Comparison of ENCODE assay signal across 10 cellular contexts in the genomic region with DNA sequence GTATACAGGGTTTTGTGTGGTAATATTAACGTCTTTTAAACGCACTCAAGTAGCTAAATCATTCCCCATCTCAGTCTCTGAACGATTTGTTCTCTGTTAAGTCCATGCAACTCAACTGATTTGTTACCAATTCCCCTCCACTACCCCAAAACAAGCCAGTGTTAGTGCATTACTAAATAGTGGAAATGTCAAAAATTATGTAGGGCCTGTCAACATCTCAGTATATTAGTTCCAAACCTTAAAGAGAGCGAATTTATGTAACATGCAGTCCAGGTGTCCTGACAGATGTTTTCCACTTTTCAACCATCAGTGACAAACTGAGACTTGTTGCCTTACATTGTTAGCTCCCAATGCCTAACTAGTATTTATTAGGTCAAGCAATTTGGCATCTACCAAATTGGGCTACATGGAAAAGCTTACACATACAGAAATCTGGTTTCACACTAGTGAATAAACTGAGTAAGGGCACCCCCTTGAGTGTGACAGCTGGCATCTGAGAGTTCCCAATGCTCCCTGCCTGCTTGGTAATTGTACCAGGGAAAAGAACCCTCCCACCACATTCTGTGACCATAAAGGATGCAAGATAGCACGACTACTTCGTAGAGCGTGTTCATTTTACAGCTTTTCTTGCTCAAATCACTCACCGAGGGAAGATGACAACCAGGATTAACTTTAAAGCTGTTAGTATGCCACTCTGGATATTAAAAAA. TPM values are rescaled to one million over a fixed set of nuclear protein-coding genes. Genes with fewer than 3 reads are reported as not detected.
A peak's percentile ranks its signal among the peaks of the same experiment; 100 is the strongest.
DNase-seq lines count a peak whose midpoint lies in the region; ATAC-seq, FAIRE-seq and TF ChIP-seq lines count a peak whose summit lies in the region.
"Had no signal": no experiment of that assay in that cellular context is flagged by ENCODE, and none has a peak within 500 bp of the region (broad histone marks: within the 10 kb centered on the region; RNA-seq: fewer than 3 reads in every experiment).

No MANE protein-coding gene starts in this region.

- no peaks in the 10 kb centered on the region for H3K27me3 ChIP-seq in BLaER1
- H3K27me3 ChIP-seq in RWPE2 (ENCODE audit: insufficient read depth, poor library complexity, severe bottlenecking) = no peaks in the 10 kb centered on the region
- H3K27me3 ChIP-seq in foreskin keratinocyte = no peaks in the 10 kb centered on the region
- no peaks in the 10 kb centered on the region for H3K27me3 ChIP-seq in upper lobe of right lung

- intact Hi-C loops in upper lobe of right lung (cut with DNase I) = no loop called here

- TF ChIP-seq CTCF in RWPE2 (IDR thresholded peaks at IDR 0.05; ENCODE audit: poor library complexity, severe bottlenecking) (no peak), foreskin keratinocyte (conservative IDR thresholded peaks at IDR 0.05) (peak; percentile 3), upper lobe of right lung (IDR thresholded peaks at IDR 0.05) (no peak)

- H3K4me2 ChIP-seq in BLaER1 = no peak overlapping the region

- H4K20me1 ChIP-seq in BLaER1 = peaks cover 100% of the 10 kb centered on the region

- H3K27ac ChIP-seq in BLaER1 = peak overlapping the region; percentile 22
- H3K27ac ChIP-seq in RWPE2 (ENCODE audit: poor library complexity, severe bottlenecking) = no peak overlapping the region
- no peak overlapping the region for H3K27ac ChIP-seq in foreskin keratinocyte
- no peak overlapping the region for H3K27ac ChIP-seq in upper lobe of right lung

- H3K36me3 ChIP-seq in BLaER1 = peaks cover 68% of the 10 kb centered on the region
- H3K36me3 ChIP-seq in RWPE2 (ENCODE audit: low read depth) = peaks cover 85% of the 10 kb centered on the region
- H3K36me3 ChIP-seq in upper lobe of right lung = peaks cover 54% of the 10 kb centered on the region

- peak; percentile 41 for FAIRE-seq in GM12891 (lab: Jason Lieb, UNC)

- no peak for DNase-seq in GM12891 (ENCODE audit: insufficient read length, low spot score)
- no peak for DNase-seq in RWPE2 (ENCODE audit: low spot score)
- DNase-seq in foreskin keratinocyte = no peak
- no peak for DNase-seq in SKM-1 treated with dmso at 0.1 percent for 144 hours (lab: John Stamatoyannopoulos, UW; ENCODE audit: unreplicated experiment)
- DNase-seq in central memory CD4-positive, alpha-beta T cell = no peak
- no peak for DNase-seq in retina
- DNase-seq in upper lobe of right lung = no peak
- DNase-seq: activated CD4-positive, CD25-positive, alpha-beta regulatory T cell; NCI-H2081 had no signal

- TF ChIP-seq POLR2A in GM12891 (IDR thresholded peaks at IDR 0.05; ENCODE audit: low read depth, low read length) = peak; percentile 49

- 0 out of 3 replicates have a peak, but pooled peaks have one; percentile 3 for ATAC-seq in RWPE2 (ENCODE audit: low read depth)
- ATAC-seq in foreskin keratinocyte = no peak
- ATAC-seq in upper lobe of right lung = no peak

- H3K9ac ChIP-seq in BLaER1 = no peak overlapping the region

- H3K4me3 ChIP-seq in BLaER1 = no peak overlapping the region
- H3K4me3 ChIP-seq in RWPE2 (ENCODE audit: severe bottlenecking) = no peak overlapping the region
- no peak overlapping the region for H3K4me3 ChIP-seq in upper lobe of right lung

- H3K4me1 ChIP-seq in BLaER1 = peaks cover 12% of the 10 kb centered on the region
- H3K4me1 ChIP-seq in RWPE2 (ENCODE audit: insufficient read depth, poor library complexity, severe bottlenecking) = no peaks in the 10 kb centered on the region
- no peaks in the 10 kb centered on the region for H3K4me1 ChIP-seq in foreskin keratinocyte
- H3K4me1 ChIP-seq in upper lobe of right lung = peaks cover 23% of the 10 kb centered on the region

- no peaks in the 10 kb centered on the region for H3K9me3 ChIP-seq in BLaER1
- no peaks in the 10 kb centered on the region for H3K9me3 ChIP-seq in RWPE2 (ENCODE audit: severe bottlenecking)
- no peaks in the 10 kb centered on the region for H3K9me3 ChIP-seq in upper lobe of right lung

TF ChIP-seq in GM12891, 5 proteins besides CTCF, POLR2A, EP300 and RAD21:
- peak; percentile 76 for TF ChIP-seq POLR2AphosphoS5 (IDR thresholded peaks at IDR 0.05; ENCODE audit: low read depth, low read length)
- peak; percentile 75 for TF ChIP-seq POU2F2 (IDR thresholded peaks at IDR 0.05; ENCODE audit: low read depth, low read length)
- TF ChIP-seq TAF1 (IDR thresholded peaks at IDR 0.05; ENCODE audit: low read depth, low read length) = no peak; the same call in 1 of the 2 replicates
- TF ChIP-seq SPI1 (IDR thresholded peaks at IDR 0.05; ENCODE audit: low read depth, low read length) = no peak
- TF ChIP-seq PAX5 (IDR thresholded peaks at IDR 0.05; ENCODE audit: insufficient read depth, low read length, severe bottlenecking) = no peak

RNA-seq across cellular contexts. Expression of a gene that starts 12.1 kb away (rescaled TPM):
- 848 TPM for polyA plus RNA-seq in GM12891 (2012; ENCODE audit: low read depth, missing spikeins)
- total RNA-seq in foreskin keratinocyte (487 and 722 TPM in 2 replicates), upper lobe of right lung (343 TPM)
- 784 and 981 TPM in 2 replicates for polyA plus RNA-seq in foreskin keratinocyte

RNA-seq across cellular contexts. Expression of a gene that starts 13.1 kb away (rescaled TPM):
- 172 TPM for polyA plus RNA-seq in GM12891 (2012; ENCODE audit: low read depth, missing spikeins)
- 180 and 185 TPM in 2 replicates for total RNA-seq in foreskin keratinocyte
- polyA plus RNA-seq in foreskin keratinocyte = 138 and 166 TPM in 2 replicates
- total RNA-seq in upper lobe of right lung = 83.8 TPM

RNA-seq across cellular contexts. Expression of a gene that starts 36.4 kb away (rescaled TPM):
- 7.2 TPM for polyA plus RNA-seq in GM12891 (2012; ENCODE audit: low read depth, missing spikeins)
- total RNA-seq in foreskin keratinocyte (22.1 and 28.6 TPM in 2 replicates), upper lobe of right lung (4.1 TPM)
- 15.3 and 16.5 TPM in 2 replicates for polyA plus RNA-seq in foreskin keratinocyte
